20 cellular contexts compared by ENCODE assay signal in genomic region chr6:125759959-125760457, GRCh38. TPM values are rescaled to one million over a fixed set of nuclear protein-coding genes. Genes with fewer than 3 reads are reported as not detected.
"Had no signal": no experiment of that assay in that cellular context is flagged by ENCODE, and none has a peak within 500 bp of the region (broad histone marks: within the 10 kb centered on the region; RNA-seq: fewer than 3 reads in every experiment).

No MANE protein-coding gene starts in this region.

- H3K4me1 ChIP-seq: tibial nerve had no signal

- H3K9me3 ChIP-seq: mucosa of descending colon, tibial nerve had no signal

- H3K9me3 Mint-ChIP-seq: activated B cell treated with CpG ODN at 0.5 μM for 24 hours; activated CD4-positive, alpha-beta memory T cell treated with anti-CD3 and anti-CD28 coated beads for 36 hours; activated naive CD8-positive, alpha-beta T cell treated with anti-CD3 and anti-CD28 coated beads, Interleukin-2, amount 10 ng/mL, durations not matched to agents 7 days and 5 days; activated T-helper 2 cell treated with anti-CD3 and anti-CD28 coated beads, Interferon-gamma antibody, Interleukin-2, Interleukin-4, amounts not matched to agents 10 μg/mL and 5 μg/mL and 100 μg/mL, durations not matched to agents 14 hours and 24 hours and 36 hours; neural crest cell had no signal

- H3K4me3 ChIP-seq: mucosa of descending colon, tibial nerve had no signal

- H3K27ac ChIP-seq: tibial nerve had no signal

- DNase-seq: activated B cell treated with CpG ODN at 0.5 μM for 24 hours; activated CD4-positive, alpha-beta memory T cell treated with anti-CD3 and anti-CD28 coated beads for 36 hours; activated CD4-positive, alpha-beta T cell treated with anti-CD3 and anti-CD28 coated beads for 4 hours; activated naive CD4-positive, alpha-beta T cell treated with Interleukin-2 at 50 U/mL for 16 hours; activated naive CD8-positive, alpha-beta T cell treated with anti-CD3 and anti-CD28 coated beads, Interleukin-2, amount 10 ng/mL, durations not matched to agents 7 days and 5 days; activated T-cell treated with anti-CD3 and anti-CD28 coated beads, Interleukin-2, amount 50 U/mL, for 1 hour; amygdala; central memory CD4-positive, alpha-beta T cell; erythroblast; mesenchymal stem cell; naive B cell; retina; stimulated activated CD4-positive, alpha-beta T cell treated with anti-CD3 and anti-CD28 coated beads, Interleukin-2, amount 100 ng/mL, for 24 hours; stimulated activated naive CD4-positive, alpha-beta T cell treated with Interleukin-2 at 50 U/mL for 16 hours; T-helper 2 cell had no signal

- H3K36me3 Mint-ChIP-seq: activated CD4-positive, alpha-beta memory T cell treated with anti-CD3 and anti-CD28 coated beads for 36 hours; activated naive CD8-positive, alpha-beta T cell treated with anti-CD3 and anti-CD28 coated beads, Interleukin-2, amount 10 ng/mL, durations not matched to agents 7 days and 5 days had no signal

- H3K4me1 Mint-ChIP-seq: activated B cell treated with CpG ODN at 0.5 μM for 24 hours had no signal

- H3K27ac Mint-ChIP-seq: activated B cell treated with CpG ODN at 0.5 μM for 24 hours; activated CD4-positive, alpha-beta memory T cell treated with anti-CD3 and anti-CD28 coated beads for 36 hours; activated T-helper 2 cell treated with anti-CD3 and anti-CD28 coated beads, Interferon-gamma antibody, Interleukin-2, Interleukin-4, amounts not matched to agents 10 μg/mL and 5 μg/mL and 100 μg/mL, durations not matched to agents 14 hours and 24 hours and 36 hours; brain had no signal

- ATAC-seq: mucosa of descending colon had no signal

- H3K4me3 Mint-ChIP-seq: activated B cell treated with CpG ODN at 0.5 μM for 24 hours; activated CD4-positive, alpha-beta memory T cell treated with anti-CD3 and anti-CD28 coated beads for 36 hours; activated naive CD8-positive, alpha-beta T cell treated with anti-CD3 and anti-CD28 coated beads, Interleukin-2, amount 10 ng/mL, durations not matched to agents 7 days and 5 days; brain; neural crest cell had no signal

RNA-seq across cellular contexts. Expression of gene HEY2, which starts 10.6 kb away (rescaled TPM):
- total RNA-seq: activated B cell treated with CpG ODN at 0.5 μM for 24 hours; activated CD4-positive, alpha-beta memory T cell treated with anti-CD3 and anti-CD28 coated beads for 36 hours; activated T-helper 2 cell treated with anti-CD3 and anti-CD28 coated beads, Interferon-gamma antibody, Interleukin-2, Interleukin-4, amounts not matched to agents 10 μg/mL and 5 μg/mL and 100 μg/mL, durations not matched to agents 14 hours and 24 hours and 36 hours had no signal
